ENCODE assay signal across 32 cellular contexts in genomic region chr21:17813353-17813752, GRCh38. TPM values are rescaled to one million over a fixed set of nuclear protein-coding genes. Genes with fewer than 3 reads are reported as not detected.
DNase-seq lines count a peak whose midpoint lies in the region; ATAC-seq, FAIRE-seq and TF ChIP-seq lines count a peak whose summit lies in the region.
"Had no signal": no experiment of that assay in that cellular context is flagged by ENCODE, and none has a peak within 500 bp of the region (broad histone marks: within the 10 kb centered on the region; RNA-seq: fewer than 3 reads in every experiment).

No MANE protein-coding gene starts in this region.

- BruUV-seq in GM12878 (replicated peaks; lab: Mats Ljungman, UMichigan) = no TSS peak

- TF ChIP-seq POLR2A in GM12878 (IDR thresholded peaks at IDR 0.05; ENCODE audit: low read depth, low read length) = no peak

- H3K27me3 Mint-ChIP-seq in activated T-cell treated with anti-CD3 and anti-CD28 coated beads, Interleukin-2, amount 50 U/mL, for 72 hours (ENCODE audit: low read depth) = no peaks in the 10 kb centered on the region
- no peaks in the 10 kb centered on the region for H3K27me3 Mint-ChIP-seq in activated T-cell treated with anti-CD3 and anti-CD28 coated beads, Interleukin-2, amount 50 U/mL, for 24 hours
- no peaks in the 10 kb centered on the region for H3K27me3 Mint-ChIP-seq in T-cell
- H3K27me3 Mint-ChIP-seq: memory B cell; stimulated activated naive CD8-positive, alpha-beta T cell treated with anti-CD3 and anti-CD28 coated beads, Interleukin-15, Interleukin-2, amounts not matched to agents 100 ng/mL and 50 ng/mL, for 24 hours had no signal

- no peak for TF ChIP-seq CTCF in GM12878 (IDR thresholded peaks at IDR 0.05 in 2 of 3, conservative IDR thresholded peaks at IDR 0.05 in 1 of 3; ENCODE audit: control insufficient read depth in 2 of 3, extremely low read depth in 1 of 3, insufficient read depth in 1 of 3, low read depth in 3 of 3, low read length in 3 of 3)

- RAD21 ChIA-PET in GM12878 (lab: Charles Lee; ENCODE audit: unreplicated experiment) = interaction anchor here (0.9 to 1.6 kb wide), 7 partner anchors 15 to 71 kb away, joined by 3 to 5 read pairs (median 4); no protein-coding TSS in a partner anchor

- CTCF ChIA-PET in T-cell (lab: Charles Lee) = interaction anchor here (0.6 to 1.2 kb wide), 5 partner anchors 9 to 301 kb away, joined by 3 to 4 read pairs (median 3); no protein-coding TSS in a partner anchor
- CTCF ChIA-PET in GM12878 (lab: Yijun Ruan, JAX) = interaction anchor here (0.7 to 1.5 kb wide), 9 partner anchors 9 to 348 kb away, joined by 3 to 4 read pairs (median 3); no protein-coding TSS in a partner anchor

- peaks cover 6 to 43% of the 10 kb centered on the region in 2 experiments for H3K36me3 ChIP-seq in GM12878 (ENCODE audit: control insufficient read depth in 2 of 2, insufficient read depth in 2 of 2, low read length in 1 of 2)

- peak in 1 of 2 donors; percentile 38 for ATAC-seq in activated T-cell treated with anti-CD3 and anti-CD28 coated beads, Interleukin-2, amount 50 U/mL, for 72 hours (replicated peaks in 1 of 2)
- ATAC-seq in T-cell (replicated peaks in 1 of 4) (no peak), GM12878 (no peak), GM21447 (IDR thresholded peaks at IDR 0.05; ENCODE audit: unreplicated experiment) (no peak)
- ATAC-seq in stimulated activated effector memory CD8-positive, alpha-beta T cell treated with anti-CD3 and anti-CD28 coated beads, Interleukin-12 subunit alpha, Interleukin-12 subunit beta, amount 100 ng/mL, for 72 hours = no peak
- ATAC-seq in stimulated activated naive CD8-positive, alpha-beta T cell treated with anti-CD3 and anti-CD28 coated beads, Interleukin-15, Interleukin-2, amounts not matched to agents 100 U/mL and 50 U/mL, for 24 hours = no peak
- ATAC-seq: A549, left lung, right cardiac atrium, Right ventricle myocardium inferior, SK-N-SH treated with all-trans-retinoic acid at 6 μM for 48 hours had no signal

- peak overlapping the region in 1 of 2 donors; percentile 25 for H3K4me3 Mint-ChIP-seq in activated T-cell treated with anti-CD3 and anti-CD28 coated beads, Interleukin-2, amount 50 U/mL, for 72 hours
- no peak overlapping the region for H3K4me3 Mint-ChIP-seq in activated T-cell treated with anti-CD3 and anti-CD28 coated beads, Interleukin-2, amount 50 U/mL, for 24 hours
- peak overlapping the region in 2 of 3 donors; percentile 6 to 42 for H3K4me3 Mint-ChIP-seq in T-cell
- H3K4me3 Mint-ChIP-seq in stimulated activated effector memory CD8-positive, alpha-beta T cell treated with anti-CD3 and anti-CD28 coated beads, Interleukin-12 subunit alpha, Interleukin-12 subunit beta, amount 100 ng/mL, for 72 hours = no peak overlapping the region
- H3K4me3 Mint-ChIP-seq: memory B cell had no signal

- no peak overlapping the region for H3K9ac ChIP-seq in GM12878 (ENCODE audit: control insufficient read depth, insufficient read depth, low read length)

- peaks cover 61% of the 10 kb centered on the region for H3K79me2 ChIP-seq in GM12878 (ENCODE audit: control insufficient read depth, insufficient read depth, low read length)

- SMC1A ChIA-PET in GM12878 (lab: Charles Lee; ENCODE audit: uncharacterized antibody, unreplicated experiment) = interaction anchor here (0.6 to 3.0 kb wide), 10 partner anchors 9 to 1573 kb away, joined by 3 to 23 read pairs (median 4); no protein-coding TSS in a partner anchor

- POLR2A ChIA-PET in T-cell (lab: Charles Lee) = interaction anchor here (0.6 to 1.2 kb wide), 9 partner anchors 8 to 199 kb away, joined by 3 to 7 read pairs (median 4); no protein-coding TSS in a partner anchor
- POLR2A ChIA-PET in GM12878 (lab: Charles Lee) = no interaction called here

- FAIRE-seq in GM12878 (lab: Jason Lieb, UNC) = no peak
- FAIRE-seq: A549, endometrium, urothelium cell line had no signal

- DNase-seq in activated T-cell treated with anti-CD3 and anti-CD28 coated beads, Interleukin-2, amount 50 U/mL, for 72 hours = no peak
- DNase-seq in activated T-cell treated with anti-CD3 and anti-CD28 coated beads, Interleukin-2, amount 50 U/mL, for 24 hours = no peak
- DNase-seq in T-cell (no peak), GM12878 (ENCODE audit: low read depth, low spot score) (no peak), posterior vena cava (ENCODE audit: low spot score) (no peak)
- no peak for DNase-seq in stimulated activated effector memory CD8-positive, alpha-beta T cell treated with anti-CD3 and anti-CD28 coated beads, Interleukin-12 subunit alpha, Interleukin-12 subunit beta, amount 100 ng/mL, for 72 hours (ENCODE audit: low spot score in 2 of 2)
- no peak for DNase-seq in stimulated activated naive CD8-positive, alpha-beta T cell treated with anti-CD3 and anti-CD28 coated beads, Interleukin-15, Interleukin-2, amounts not matched to agents 100 U/mL and 50 U/mL, for 24 hours
- DNase-seq: AML-193, dermis blood vessel endothelial cell, DMS53, foreskin fibroblast, islet precursor cell, KG1, left lung, NCI-H1417, NCI-H2029, NCI-H526, PC-9, right cardiac atrium, T-helper 2 cell had no signal

- TF ChIP-seq EP300 in GM12878 (IDR thresholded peaks at IDR 0.05; ENCODE audit: borderline replicate concordance in 1 of 2, control insufficient read depth in 1 of 2, low read depth in 2 of 2, low read length in 2 of 2) = no peak

- no peak overlapping the region for H3K27ac ChIP-seq in GM12878 (ENCODE audit: control insufficient read depth, insufficient read depth)
- H3K27ac ChIP-seq: A549, esophagus muscularis mucosa, HL-60, left lung, PC-9 had no signal

- H3K4me3 ChIP-seq in GM12878 = 0 out of 2 replicates have a peak overlapping the region, but pooled peaks have one; percentile 2
- H3K4me3 ChIP-seq: A549, esophagus muscularis mucosa, HAP-1, left lung, PC-9, smooth muscle cell had no signal

- no peak for TF ChIP-seq RAD21 in GM12878 (IDR thresholded peaks at IDR 0.05; ENCODE audit: insufficient read depth, low read depth, low read length)

- peak overlapping the region; percentile 54 for H3K27ac Mint-ChIP-seq in activated T-cell treated with anti-CD3 and anti-CD28 coated beads, Interleukin-2, amount 50 U/mL, for 72 hours
- H3K27ac Mint-ChIP-seq in activated T-cell treated with anti-CD3 and anti-CD28 coated beads, Interleukin-2, amount 50 U/mL, for 24 hours = no peak overlapping the region
- peak overlapping the region; percentile 52 to 65 for H3K27ac Mint-ChIP-seq in T-cell
- peak overlapping the region; percentile 66 for H3K27ac Mint-ChIP-seq in stimulated activated effector memory CD8-positive, alpha-beta T cell treated with anti-CD3 and anti-CD28 coated beads, Interleukin-12 subunit alpha, Interleukin-12 subunit beta, amount 100 ng/mL, for 72 hours
- H3K27ac Mint-ChIP-seq: memory B cell had no signal

- H3K4me2 ChIP-seq in GM12878 (ENCODE audit: control insufficient read depth, insufficient read depth) = no peak overlapping the region
- H3K4me2 ChIP-seq: A549, PC-9, smooth muscle cell had no signal

- H3K9me3 ChIP-seq in GM12878 (replicated peaks; ENCODE audit: control insufficient read depth, insufficient read depth, low read length) = peaks cover 26% of the 10 kb centered on the region
- H3K9me3 ChIP-seq: A549 had no signal

- WGBS in GM12878 (ENCODE audit: insufficient coverage, insufficient replicate concordance, low lambda C conversion rate, missing lambda C conversion rate) = 98% methylated on average over 2 of the region's 2 CpGs

- no peaks in the 10 kb centered on the region for H3K27me3 ChIP-seq in GM12878 (replicated peaks in 1 of 2; ENCODE audit: control insufficient read depth in 2 of 2, insufficient read depth in 2 of 2, low read length in 1 of 2)
- H3K27me3 ChIP-seq: esophagus muscularis mucosa, left lung had no signal

- in situ Hi-C loops in GM12878 (cut with MboI) = no loop called here

- no peaks in the 10 kb centered on the region for H4K20me1 ChIP-seq in GM12878 (ENCODE audit: control insufficient read depth, insufficient read depth)

- peaks cover 19 to 53% of the 10 kb centered on the region in 2 donors for H3K36me3 Mint-ChIP-seq in activated T-cell treated with anti-CD3 and anti-CD28 coated beads, Interleukin-2, amount 50 U/mL, for 72 hours (ENCODE audit: insufficient read depth in 2 of 2)
- H3K36me3 Mint-ChIP-seq in activated T-cell treated with anti-CD3 and anti-CD28 coated beads, Interleukin-2, amount 50 U/mL, for 24 hours (ENCODE audit: low read depth) = peaks cover 95% of the 10 kb centered on the region
- peaks cover 64% of the 10 kb centered on the region for H3K36me3 Mint-ChIP-seq in T-cell
- peaks cover 99% of the 10 kb centered on the region for H3K36me3 Mint-ChIP-seq in stimulated activated effector memory CD8-positive, alpha-beta T cell treated with anti-CD3 and anti-CD28 coated beads, Interleukin-12 subunit alpha, Interleukin-12 subunit beta, amount 100 ng/mL, for 72 hours

- peaks cover 7% of the 10 kb centered on the region; the same call in 1 of the 2 replicates for H3K4me1 ChIP-seq in GM12878 (ENCODE audit: control insufficient read depth, insufficient read depth, low read length)

- H3K4me1 Mint-ChIP-seq in activated T-cell treated with anti-CD3 and anti-CD28 coated beads, Interleukin-2, amount 50 U/mL, for 72 hours (ENCODE audit: low read depth) = peaks cover 44% of the 10 kb centered on the region
- H3K4me1 Mint-ChIP-seq in activated T-cell treated with anti-CD3 and anti-CD28 coated beads, Interleukin-2, amount 50 U/mL, for 24 hours (ENCODE audit: low read depth) = peaks cover 64% of the 10 kb centered on the region
- H3K4me1 Mint-ChIP-seq in T-cell = peaks cover 65 to 73% (median 72%) of the 10 kb centered on the region in 3 donors
- peaks cover 37% of the 10 kb centered on the region for H3K4me1 Mint-ChIP-seq in stimulated activated effector memory CD8-positive, alpha-beta T cell treated with anti-CD3 and anti-CD28 coated beads, Interleukin-12 subunit alpha, Interleukin-12 subunit beta, amount 100 ng/mL, for 72 hours

- H2AFZ ChIP-seq in GM12878 (ENCODE audit: control insufficient read depth, low read depth, low read length) = no peak overlapping the region
- H2AFZ ChIP-seq: PC-9 had no signal

- intact Hi-C loops in GM12878 (cut with micrococcal nuclease; ENCODE audit: unreplicated experiment) (loop anchor here (10.0 kb wide), 1 partner anchor 199 kb away; the partner anchor contains the start of gene BTG3), posterior vena cava (cut with DNase I) (no loop called here)

- H3K9me3 Mint-ChIP-seq in activated T-cell treated with anti-CD3 and anti-CD28 coated beads, Interleukin-2, amount 50 U/mL, for 72 hours = peaks cover 2 to 5% of the 10 kb centered on the region in 2 donors
- peaks cover 9% of the 10 kb centered on the region for H3K9me3 Mint-ChIP-seq in activated T-cell treated with anti-CD3 and anti-CD28 coated beads, Interleukin-2, amount 50 U/mL, for 24 hours
- peaks cover 0 to 16% (median 9%) of the 10 kb centered on the region in 3 donors for H3K9me3 Mint-ChIP-seq in T-cell
- peaks cover 6% of the 10 kb centered on the region for H3K9me3 Mint-ChIP-seq in stimulated activated effector memory CD8-positive, alpha-beta T cell treated with anti-CD3 and anti-CD28 coated beads, Interleukin-12 subunit alpha, Interleukin-12 subunit beta, amount 100 ng/mL, for 72 hours

RNA-seq across cellular contexts. Expression of gene C21orf91, which starts 5.8 kb away (rescaled TPM):
- total RNA-seq in activated T-cell treated with anti-CD3 and anti-CD28 coated beads, Interleukin-2, amount 50 U/mL, for 72 hours = 10 to 100 TPM; 22.7 to 24.2 TPM
- total RNA-seq in T-cell = 10 to 100 TPM; 41.1 to 52.6 (median 48.5) TPM
- total RNA-seq in GM12878 (2013; cell fraction: nucleolus; rRNA removed) = 143 and 151 TPM in 2 replicates
- total RNA-seq in GM12878 (2014; rRNA removed) = 19.6 and 22.6 TPM in 2 replicates
- total RNA-seq in GM12878 (2014; rRNA removed; fragmentation: Illumina TruSeq; extraction: Trizol) = 30.0 and 31.9 TPM in 2 replicates
- total RNA-seq in GM12878 (2021) = 35.4 and 35.7 TPM in 2 replicates
- polyA plus RNA-seq in GM12878 (2011; ENCODE audit: low read depth) = 8.0 TPM
- polyA plus RNA-seq in GM12878 (2011; rRNA removed) = 40.3 and 73.5 TPM in 2 replicates
- polyA plus RNA-seq in GM12878 (2011; cell fraction: cytosol; rRNA removed) = 13.5 and 14.6 TPM in 2 replicates
- polyA plus RNA-seq in GM12878 (2011; cell fraction: nucleus; rRNA removed) = 21.4 and 22.2 TPM in 2 replicates
- 11.7 and 15.0 TPM in 2 replicates for polyA plus RNA-seq in GM12878 (2012)
- 32.4 and 44.5 TPM in 2 replicates for polyA plus RNA-seq in GM12878 (2014; fragmentation: Illumina TruSeq; extraction: Trizol)
- polyA plus RNA-seq in GM12878 (2014; fragmentation: Nextera tagmentation; extraction: Ambion mirVana) = 10 to 100 TPM in 1 of 2 experiments, 1 to 10 TPM in 1; 9.3 to 14.4 TPM
- polyA plus RNA-seq in GM12878 (2014; rRNA removed) = 20.0 and 24.4 TPM in 2 replicates
- polyA plus RNA-seq in GM12878 (2016; fragmentation: Nextera tagmentation; extraction: Ambion mirVana) = 10 to 100 TPM; 29.5 to 36.0 TPM
- polyA minus RNA-seq in GM12878 (2011; rRNA and poly(A)+ RNA removed) = 41.7 and 53.1 TPM in 2 replicates
- 21.0 and 26.7 TPM in 2 replicates for polyA minus RNA-seq in GM12878 (2011; cell fraction: cytosol; rRNA and poly(A)+ RNA removed)
- 47.8 and 86.4 TPM in 2 replicates for polyA minus RNA-seq in GM12878 (2011; cell fraction: nucleus; rRNA and poly(A)+ RNA removed)
- total RNA-seq in posterior vena cava = 10 to 100 TPM; 11.3 to 11.8 TPM

Comparison
In these comparisons a context has a peak if more than half of its experiments do, and no peak if none do; other contexts are left out.
1. H3K4me3 Mint-ChIP-seq: peak in T-cell (2 of 3); none in activated T-cell treated with anti-CD3 and anti-CD28 coated beads, Interleukin-2, amount 50 U/mL, for 24 hours (single experiment) and stimulated activated effector memory CD8-positive, alpha-beta T cell treated with anti-CD3 and anti-CD28 coated beads, Interleukin-12 subunit alpha, Interleukin-12 subunit beta, amount 100 ng/mL, for 72 hours (single experiment).